21 cellular contexts compared by ENCODE assay signal in the genomic region with DNA sequence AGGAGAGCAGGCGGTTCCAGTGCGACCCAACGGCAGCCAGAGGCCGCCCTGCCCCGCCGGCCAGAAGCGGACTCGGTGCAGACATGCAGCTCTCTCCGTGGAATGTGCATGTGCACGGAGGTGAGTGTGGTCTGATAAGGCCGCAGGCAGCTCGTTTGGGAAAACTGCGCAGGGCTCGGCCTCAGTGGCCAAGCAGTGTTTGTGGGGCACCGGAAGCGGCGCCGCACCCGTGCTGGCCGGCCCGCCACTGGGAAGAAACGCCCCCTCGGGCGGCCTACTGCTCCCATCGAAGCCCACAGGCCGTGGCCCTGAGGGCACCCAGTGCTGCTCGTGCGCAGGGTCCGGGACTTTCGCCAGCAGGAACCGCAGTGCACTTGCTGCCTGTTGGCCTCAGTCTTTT. TPM values are rescaled to one million over a fixed set of nuclear protein-coding genes. Genes with fewer than 3 reads are reported as not detected.
A peak's percentile ranks its signal among the peaks of the same experiment; 100 is the strongest.
DNase-seq lines count a peak whose midpoint lies in the region; ATAC-seq and TF ChIP-seq lines count a peak whose summit lies in the region.
"Had no signal": no experiment of that assay in that cellular context is flagged by ENCODE, and none has a peak within 500 bp of the region (broad histone marks: within the 10 kb centered on the region; RNA-seq: fewer than 3 reads in every experiment).

No MANE protein-coding gene starts in this region.

- TF ChIP-seq CTCF in natural killer cell (IDR thresholded peaks at IDR 0.05), result no peak
- no peak for TF ChIP-seq CTCF in neural crest cell (conservative IDR thresholded peaks at IDR 0.05)
- TF ChIP-seq CTCF in testis (IDR thresholded peaks at IDR 0.05), result no peak

- WGBS in testis, 2 donors, result 69 to 71% methylated on average over 10 to 31 of the region's 31 CpGs

- H3K9me3 Mint-ChIP-seq in natural killer cell treated with Interleukin-12 subunit alpha and Interleukin-12 subunit beta and Interleukin-15 and Interleukin-18, amount 100 ng/mL, for 72 hours, result no peaks in the 10 kb centered on the region
- H3K9me3 Mint-ChIP-seq in natural killer cell, result no peaks in the 10 kb centered on the region
- H3K9me3 Mint-ChIP-seq in neural crest cell, result no peaks in the 10 kb centered on the region
- no peaks in the 10 kb centered on the region for H3K9me3 Mint-ChIP-seq in activated T-cell treated with anti-CD3 and anti-CD28 coated beads, Interleukin-2, amount 50 U/mL, for 24 hours
- H3K9me3 Mint-ChIP-seq: CD4-positive, CD25-positive, alpha-beta regulatory T cell; CD8-positive, alpha-beta T cell had no signal

- no peak overlapping the region for H3K27ac ChIP-seq in testis
- H3K27ac ChIP-seq: 22Rv1, BLaER1, C4-2B had no signal

- no peaks in the 10 kb centered on the region for H3K36me3 Mint-ChIP-seq in natural killer cell treated with Interleukin-12 subunit alpha and Interleukin-12 subunit beta and Interleukin-15 and Interleukin-18, amount 100 ng/mL, for 72 hours
- no peaks in the 10 kb centered on the region for H3K36me3 Mint-ChIP-seq in natural killer cell
- H3K36me3 Mint-ChIP-seq in neural crest cell (ENCODE audit: low read depth), result peaks cover 23% of the 10 kb centered on the region
- peaks cover 15% of the 10 kb centered on the region for H3K36me3 Mint-ChIP-seq in activated T-cell treated with anti-CD3 and anti-CD28 coated beads, Interleukin-2, amount 50 U/mL, for 24 hours (ENCODE audit: low read depth)
- H3K36me3 Mint-ChIP-seq: CD4-positive, CD25-positive, alpha-beta regulatory T cell had no signal

- intact Hi-C loops in natural killer cell (cut with micrococcal nuclease), result no loop called here
- intact Hi-C loops in testis (cut with DNase I; ENCODE audit: low total_unique reads), result no loop called here

- no peaks in the 10 kb centered on the region for H3K27me3 ChIP-seq in testis
- H3K27me3 ChIP-seq: BLaER1 had no signal

- H3K27ac Mint-ChIP-seq in natural killer cell treated with Interleukin-12 subunit alpha and Interleukin-12 subunit beta and Interleukin-15 and Interleukin-18, amount 100 ng/mL, for 72 hours, result no peak overlapping the region
- no peak overlapping the region for H3K27ac Mint-ChIP-seq in natural killer cell
- peak overlapping the region; percentile 0 for H3K27ac Mint-ChIP-seq in neural crest cell (ENCODE audit: unreplicated experiment)
- H3K27ac Mint-ChIP-seq in activated T-cell treated with anti-CD3 and anti-CD28 coated beads, Interleukin-2, amount 50 U/mL, for 24 hours, result no peak overlapping the region
- H3K27ac Mint-ChIP-seq: B cell; CD4-positive, CD25-positive, alpha-beta regulatory T cell; CD8-positive, alpha-beta T cell had no signal

- peak; percentile 11 for DNase-seq in activated gamma-delta T cell (lab: John Stamatoyannopoulos, UW)
- DNase-seq in activated gamma-delta T cell treated with Interleukin-2 at 50 U/mL for 16 hours, result no peak
- DNase-seq in natural killer cell treated with Interleukin-12 subunit alpha and Interleukin-12 subunit beta and Interleukin-15 and Interleukin-18, amount 100 ng/mL, for 72 hours (ENCODE audit: low spot score), result peak; percentile 41
- DNase-seq in natural killer cell, result no peak
- DNase-seq in neural crest cell (ENCODE audit: low read depth, low spot score), result no peak
- no peak for DNase-seq in testis
- no peak for DNase-seq in activated T-cell treated with anti-CD3 and anti-CD28 coated beads, Interleukin-2, amount 50 U/mL, for 24 hours
- DNase-seq in activated naive CD4-positive, alpha-beta T cell treated with Interleukin-2 at 50 U/mL for 16 hours, result no peak
- DNase-seq: CD4-positive, CD25-positive, alpha-beta regulatory T cell; CD8-positive, alpha-beta T cell; DMS 273 treated with DMSO at 0.1 percent for 48 hours; DMS79; EL; GDM1; GOT3; HCEC 1CT had no signal

- peak overlapping the region; percentile 34 to 55 for H3K4me3 ChIP-seq in testis
- H3K4me3 ChIP-seq: BLaER1, GM12878 had no signal

- TF ChIP-seq POLR2A in testis (IDR thresholded peaks at IDR 0.05), result no peak

- no peak for ATAC-seq in natural killer cell treated with Interleukin-12 subunit alpha and Interleukin-12 subunit beta and Interleukin-15 and Interleukin-18, amount 100 ng/mL, for 72 hours
- ATAC-seq in natural killer cell, result no peak
- ATAC-seq: CD8-positive, alpha-beta T cell; GM12878 had no signal

- no peaks in the 10 kb centered on the region for H3K4me1 Mint-ChIP-seq in natural killer cell treated with Interleukin-12 subunit alpha and Interleukin-12 subunit beta and Interleukin-15 and Interleukin-18, amount 100 ng/mL, for 72 hours (ENCODE audit: low read depth in 2 of 2)
- H3K4me1 Mint-ChIP-seq in natural killer cell (no peaks in the 10 kb centered on the region), neural crest cell (peaks cover 6% of the 10 kb centered on the region)
- no peaks in the 10 kb centered on the region for H3K4me1 Mint-ChIP-seq in activated T-cell treated with anti-CD3 and anti-CD28 coated beads, Interleukin-2, amount 50 U/mL, for 24 hours (ENCODE audit: low read depth)
- H3K4me1 Mint-ChIP-seq: B cell; CD4-positive, CD25-positive, alpha-beta regulatory T cell had no signal

- H3K9me3 ChIP-seq in testis, result no peaks in the 10 kb centered on the region
- H3K9me3 ChIP-seq: BLaER1 had no signal

- no peaks in the 10 kb centered on the region for H3K36me3 ChIP-seq in testis (ENCODE audit: low read depth, missing control alignments)

- no peaks in the 10 kb centered on the region for H3K4me1 ChIP-seq in testis
- H3K4me1 ChIP-seq: BLaER1 had no signal

- no peak overlapping the region for H3K4me3 Mint-ChIP-seq in natural killer cell treated with Interleukin-12 subunit alpha and Interleukin-12 subunit beta and Interleukin-15 and Interleukin-18, amount 100 ng/mL, for 72 hours
- H3K4me3 Mint-ChIP-seq in natural killer cell (no peak overlapping the region), neural crest cell (no peak overlapping the region)
- no peak overlapping the region for H3K4me3 Mint-ChIP-seq in activated T-cell treated with anti-CD3 and anti-CD28 coated beads, Interleukin-2, amount 50 U/mL, for 24 hours
- H3K4me3 Mint-ChIP-seq: B cell; CD4-positive, CD25-positive, alpha-beta regulatory T cell; CD8-positive, alpha-beta T cell had no signal

- H3K27me3 Mint-ChIP-seq in natural killer cell treated with Interleukin-12 subunit alpha and Interleukin-12 subunit beta and Interleukin-15 and Interleukin-18, amount 100 ng/mL, for 72 hours, result no peaks in the 10 kb centered on the region
- H3K27me3 Mint-ChIP-seq in natural killer cell (ENCODE audit: low read depth in 2 of 2), result no peaks in the 10 kb centered on the region
- no peaks in the 10 kb centered on the region for H3K27me3 Mint-ChIP-seq in neural crest cell (ENCODE audit: low read depth)
- H3K27me3 Mint-ChIP-seq in activated T-cell treated with anti-CD3 and anti-CD28 coated beads, Interleukin-2, amount 50 U/mL, for 24 hours, result no peaks in the 10 kb centered on the region
- H3K27me3 Mint-ChIP-seq: B cell; CD4-positive, CD25-positive, alpha-beta regulatory T cell had no signal

RNA-seq across cellular contexts. Expression of a gene that starts 25.2 kb away (rescaled TPM):
- 1 to 10 TPM in 1 of 2 donors, under 1 TPM in 1; 0.78 to 3.2 TPM for total RNA-seq in natural killer cell treated with Interleukin-12 subunit alpha and Interleukin-12 subunit beta and Interleukin-15 and Interleukin-18, amount 100 ng/mL, for 72 hours
- not detected for total RNA-seq in natural killer cell
- 21.6 and 32.5 TPM in 2 replicates for total RNA-seq in neural crest cell
- 1 to 10 TPM; 7.8 to 9.5 TPM for total RNA-seq in testis
- polyA plus RNA-seq in testis (ENCODE audit: insufficient read depth, low read depth, low replicate concordance), result 2.3 TPM
- total RNA-seq: CD4-positive, CD25-positive, alpha-beta regulatory T cell had no signal

RNA-seq across cellular contexts. Expression of a gene that starts 55.9 kb away (rescaled TPM):
- 10 to 100 TPM; 45.1 to 74.1 TPM for total RNA-seq in natural killer cell treated with Interleukin-12 subunit alpha and Interleukin-12 subunit beta and Interleukin-15 and Interleukin-18, amount 100 ng/mL, for 72 hours
- total RNA-seq in natural killer cell (10 to 100 TPM; 31.9 to 36.4 (median 35.9) TPM), neural crest cell (55.3 and 56.4 TPM in 2 replicates), testis (10 to 100 TPM; 57.4 to 63.6 TPM)
- 47.6 TPM for polyA plus RNA-seq in testis (ENCODE audit: insufficient read depth, low read depth, low replicate concordance)

Comparison
In these comparisons a context has a peak if more than half of its experiments do, and no peak if none do; other contexts are left out.
1. DNase-seq: peak in activated gamma-delta T cell (single experiment) and natural killer cell treated with Interleukin-12 subunit alpha and Interleukin-12 subunit beta and Interleukin-15 and Interleukin-18, amount 100 ng/mL, for 72 hours (single experiment); none in activated gamma-delta T cell treated with Interleukin-2 at 50 U/mL for 16 hours (single experiment), natural killer cell (single experiment), neural crest cell (single experiment), testis (single experiment), activated T-cell treated with anti-CD3 and anti-CD28 coated beads, Interleukin-2, amount 50 U/mL, for 24 hours (single experiment) and activated naive CD4-positive, alpha-beta T cell treated with Interleukin-2 at 50 U/mL for 16 hours (single experiment).